In the genomic region with DNA sequence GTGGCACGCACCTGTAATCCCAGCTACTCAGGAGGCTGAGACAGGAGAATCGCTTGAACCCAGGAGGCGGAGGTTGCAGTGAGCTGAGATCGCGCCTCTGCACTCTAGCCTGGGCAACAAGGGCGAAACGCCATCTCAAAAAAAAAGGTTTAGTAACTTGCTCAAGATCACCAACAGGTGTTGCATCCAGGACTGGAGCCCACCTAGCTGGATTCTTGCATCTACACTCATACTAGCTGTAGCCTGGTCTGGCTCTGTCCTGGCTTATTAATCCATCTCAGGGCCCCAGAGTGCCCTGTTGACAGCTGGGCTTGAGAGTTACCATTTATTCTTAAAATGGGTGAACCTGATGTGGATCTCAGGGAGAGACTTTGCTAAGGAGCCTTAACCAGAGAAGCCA, we compare ENCODE assay signal across 16 cellular contexts. TPM values are rescaled to one million over a fixed set of nuclear protein-coding genes. Genes with fewer than 3 reads are reported as not detected.
DNase-seq lines count a peak whose midpoint lies in the region; ATAC-seq and TF ChIP-seq lines count a peak whose summit lies in the region.
"Had no signal": no experiment of that assay in that cellular context is flagged by ENCODE, and none has a peak within 500 bp of the region (broad histone marks: within the 10 kb centered on the region; RNA-seq: fewer than 3 reads in every experiment).

No MANE protein-coding gene starts in this region.

- no peaks in the 10 kb centered on the region for H3K27me3 Mint-ChIP-seq in Calu3 (ENCODE audit: unreplicated experiment)

- POLR2A ChIA-PET in A673 (lab: Charles Lee; ENCODE audit: low non-redundant PET), result interaction anchor here (0.7 kb wide), 1 partner anchor 517 kb away, joined by 3 read pairs; no protein-coding TSS in a partner anchor

- H3K27ac Mint-ChIP-seq in Calu3 (ENCODE audit: unreplicated experiment), result no peak overlapping the region
- H3K27ac Mint-ChIP-seq: B cell; CD4-positive, alpha-beta T cell had no signal

- CTCF ChIA-PET in Calu3 (lab: Charles Lee), result no interaction called here
- CTCF ChIA-PET in A673 (lab: Charles Lee), result no interaction called here

- H3K36me3 Mint-ChIP-seq in Calu3 (ENCODE audit: insufficient read depth, unreplicated experiment), result peaks cover 84% of the 10 kb centered on the region

- H3K4me3 ChIP-seq in RWPE2 (ENCODE audit: severe bottlenecking) (no peak overlapping the region), A673 (ENCODE audit: low read depth, low read length, poor library complexity, severe bottlenecking) (no peak overlapping the region)

- H3K27ac ChIP-seq in RWPE2 (ENCODE audit: poor library complexity, severe bottlenecking), result peak overlapping the region; percentile 87
- H3K27ac ChIP-seq in cingulate gyrus (ENCODE audit: low read depth, low read length), result peak overlapping the region; percentile 2
- no peak overlapping the region for H3K27ac ChIP-seq in A673 (ENCODE audit: low read depth, low read length, poor library complexity, severe bottlenecking)

- H3K9me3 ChIP-seq in RWPE2 (ENCODE audit: severe bottlenecking) (no peaks in the 10 kb centered on the region), A673 (ENCODE audit: low read depth, low read length, poor library complexity, severe bottlenecking) (no peaks in the 10 kb centered on the region)

- H3K27me3 ChIP-seq in RWPE2 (ENCODE audit: insufficient read depth, poor library complexity, severe bottlenecking) (no peaks in the 10 kb centered on the region), A673 (replicated peaks; ENCODE audit: insufficient read depth, low read depth, low read length, poor library complexity) (no peaks in the 10 kb centered on the region)

- H3K36me3 ChIP-seq in RWPE2 (ENCODE audit: low read depth) (peaks cover 31% of the 10 kb centered on the region), A673 (ENCODE audit: insufficient read depth, low read length, poor library complexity, severe bottlenecking) (no peaks in the 10 kb centered on the region)

- H3K9me3 Mint-ChIP-seq in Calu3 (ENCODE audit: low read depth, unreplicated experiment), result no peaks in the 10 kb centered on the region
- H3K9me3 Mint-ChIP-seq: CD4-positive, alpha-beta T cell had no signal

- BruUV-seq in Calu3 (replicated peaks; lab: Mats Ljungman, UMichigan) (no TSS peak), A673 (replicated peaks; lab: Mats Ljungman, UMichigan) (no TSS peak)

- no peak for TF ChIP-seq CTCF in Calu3 (IDR thresholded peaks at IDR 0.05; ENCODE audit: unreplicated experiment)
- no peak for TF ChIP-seq CTCF in RWPE2 (IDR thresholded peaks at IDR 0.05; ENCODE audit: poor library complexity, severe bottlenecking)
- TF ChIP-seq CTCF in A673 (conservative IDR thresholded peaks at IDR 0.05; ENCODE audit: low read depth, low read length), result no peak

- peaks cover 92% of the 10 kb centered on the region for H3K4me1 Mint-ChIP-seq in Calu3 (ENCODE audit: low read depth, unreplicated experiment)
- H3K4me1 Mint-ChIP-seq: B cell had no signal

- ATAC-seq in RWPE2 (ENCODE audit: low read depth), result no peak

- H3K4me3 Mint-ChIP-seq in Calu3 (ENCODE audit: low read depth, unreplicated experiment), result peak overlapping the region; percentile 71
- H3K4me3 Mint-ChIP-seq: B cell; CD4-positive, alpha-beta T cell had no signal

- H3K4me1 ChIP-seq in RWPE2 (ENCODE audit: insufficient read depth, poor library complexity, severe bottlenecking) (peaks cover 62% of the 10 kb centered on the region), A673 (ENCODE audit: insufficient read depth, low read length, poor library complexity, severe bottlenecking) (peaks cover 25% of the 10 kb centered on the region)

- DNase-seq in Calu3, result no peak
- no peak for DNase-seq in RWPE2 (ENCODE audit: low spot score)
- DNase-seq in posterior vena cava (ENCODE audit: low spot score), result peak; percentile 56
- DNase-seq in NCI-H526 treated with DMSO at 0.1 percent for 48 hours (lab: John Stamatoyannopoulos, UW), result no peak
- DNase-seq in EL, result no peak
- no peak for DNase-seq in A673 (ENCODE audit: low spot score)
- DNase-seq in middle frontal gyrus (ENCODE audit: extremely low spot score, low spot score), result no peak
- DNase-seq: 8988T; CD4-positive, alpha-beta T cell; DMS153; DND-41; GF-D8; GOT3; HCEC 1CT had no signal

- intact Hi-C loops in Calu3 (cut with micrococcal nuclease; ENCODE audit: unreplicated experiment) (no loop called here), posterior vena cava (cut with DNase I) (no loop called here), A673 (cut with micrococcal nuclease; ENCODE audit: unreplicated experiment) (no loop called here)

RNA-seq across cellular contexts. Expression of a gene that starts 7.5 kb away (rescaled TPM):
- total RNA-seq in Calu3 (2022), result 190 TPM in 2 replicates
- under 1 TPM; 0.33 to 0.97 TPM for total RNA-seq in posterior vena cava
- total RNA-seq in A673 (2021), result 8.2 and 8.8 TPM in 2 replicates

Comparison
In these comparisons a context has a peak if more than half of its experiments do, and no peak if none do; other contexts are left out.
1. RNA of a gene that starts 7.5 kb away (total RNA-seq): 190 TPM in Calu3; 8.2 to 8.8 TPM in A673 and 0.33 to 0.97 TPM in posterior vena cava; every median in the first group is over 10 times any median in the second.